ENCODE assay signal across 1 cellular context in genomic region chr2:224110811-224111210, GRCh38.
TF ChIP-seq lines count a peak whose summit lies in the region.

No MANE protein-coding gene starts in this region.

TF ChIP-seq in IMR-90, 13 proteins besides CTCF, POLR2A, EP300 and RAD21 (continued from another document):
- TF ChIP-seq MAFK (IDR thresholded peaks at IDR 0.05; ENCODE audit: low read depth, low read length) (no peak), MAZ (IDR thresholded peaks at IDR 0.05; ENCODE audit: borderline replicate concordance, low read depth, low read length) (no peak), RFX5 (IDR thresholded peaks at IDR 0.05; ENCODE audit: low read depth, low read length) (no peak), SMC3 (IDR thresholded peaks at IDR 0.05; ENCODE audit: low read depth, low read length) (no peak), MXI1 (IDR thresholded peaks at IDR 0.05; ENCODE audit: borderline replicate concordance, low read depth, low read length) (no peak), BHLHE40 (IDR thresholded peaks at IDR 0.05; ENCODE audit: low read depth, low read length) (no peak), CHD1 (IDR thresholded peaks at IDR 0.05; ENCODE audit: low read depth, low read length) (no peak)
